In the genomic region with DNA sequence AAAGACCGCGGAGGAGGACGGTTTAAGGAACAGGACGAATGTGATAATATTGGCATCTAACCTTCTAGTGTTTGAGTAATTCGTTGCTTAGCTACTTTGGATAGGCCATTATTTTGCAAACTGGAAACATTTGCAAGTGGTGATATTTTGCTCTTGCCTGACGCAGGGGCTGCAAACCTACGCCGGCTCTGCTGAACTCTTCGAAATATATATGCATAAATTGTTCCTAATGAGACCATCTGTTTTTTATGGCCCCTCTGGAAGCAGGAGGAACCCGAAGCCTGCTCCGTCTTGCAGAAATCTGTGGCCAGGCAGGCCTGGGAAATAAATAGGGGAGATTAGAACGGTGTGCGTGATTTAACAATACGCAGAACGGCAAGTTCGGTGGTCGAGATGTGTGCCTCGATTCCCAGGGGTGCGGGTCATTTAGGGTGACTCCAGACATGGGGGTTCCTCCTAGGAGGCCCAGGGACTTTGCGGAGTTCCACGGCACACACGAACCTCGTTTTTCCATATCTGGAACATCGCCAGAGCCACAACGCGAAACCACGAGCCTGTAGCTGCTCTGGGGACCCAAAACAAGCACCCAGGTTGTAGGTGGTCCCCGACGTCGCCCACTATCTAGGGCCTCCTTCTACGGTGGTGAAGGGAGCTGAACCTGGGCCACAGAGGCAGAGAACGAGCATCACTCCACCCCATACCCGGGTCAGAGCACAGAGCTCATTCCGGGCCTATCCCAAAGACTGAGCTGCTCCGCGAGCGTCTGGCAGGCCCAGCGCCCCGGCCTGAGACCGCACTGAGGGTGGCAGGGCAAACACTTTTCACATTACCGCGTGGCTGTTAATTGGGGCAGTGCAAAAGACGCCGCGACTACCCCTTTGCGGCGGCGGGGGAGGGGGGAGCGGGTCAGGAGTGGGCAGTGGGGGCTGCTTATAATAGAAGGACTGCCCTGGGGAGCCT, we compare ENCODE assay signal across 13 cellular contexts.
DNase-seq lines count a peak whose midpoint lies in the region; ATAC-seq lines count a peak whose summit lies in the region.
"Had no signal": no experiment of that assay in that cellular context is flagged by ENCODE, and none has a peak within 500 bp of the region (broad histone marks: within the 10 kb centered on the region; RNA-seq: fewer than 3 reads in every experiment).

No MANE protein-coding gene starts in this region.

- no peak overlapping the region for H3K27ac ChIP-seq in iPS-20b (ENCODE audit: low read length)
- H3K27ac ChIP-seq: breast epithelium, vagina had no signal

- H3K4me1 Mint-ChIP-seq in activated naive CD4-positive, alpha-beta T cell treated with anti-CD3 and anti-CD28 coated beads, Interleukin-2, amount 10 ng/mL, durations not matched to agents 7 days and 5 days = peaks cover 53% of the 10 kb centered on the region

- no peaks in the 10 kb centered on the region for H3K36me3 ChIP-seq in NT2/D1 (ENCODE audit: insufficient read depth, insufficient read length, low read length)
- no peaks in the 10 kb centered on the region for H3K36me3 ChIP-seq in iPS-20b (ENCODE audit: insufficient read depth, low read depth, low read length)
- H3K36me3 ChIP-seq: breast epithelium, vagina had no signal

- CTCF ChIA-PET in activated naive CD4-positive, alpha-beta T cell treated with anti-CD3 and anti-CD28 coated beads, Interleukin-2, amount 10 ng/mL, durations not matched to agents 7 days and 5 days (lab: Charles Lee) = no interaction called here

- H3K9me3 ChIP-seq in NT2/D1 (ENCODE audit: insufficient read depth, low read length) (no peaks in the 10 kb centered on the region), iPS-20b (ENCODE audit: insufficient read depth, low read depth, low read length) (no peaks in the 10 kb centered on the region)
- H3K9me3 ChIP-seq: breast epithelium, vagina had no signal

- intact Hi-C loops in sciatic nerve (cut with DNase I) = no loop called here

- H3K4me1 ChIP-seq in NT2/D1 (ENCODE audit: insufficient read depth, insufficient read length) = peaks cover 19% of the 10 kb centered on the region
- peaks cover 24% of the 10 kb centered on the region; the same call in 1 of the 2 replicates for H3K4me1 ChIP-seq in iPS-20b (ENCODE audit: insufficient read depth, low read length)

- H3K4me3 ChIP-seq in NT2/D1 (ENCODE audit: insufficient read length, low read depth) (peak overlapping the region; percentile 40), iPS-20b (ENCODE audit: low read length) (peak overlapping the region; percentile 63)
- H3K4me3 ChIP-seq: lung had no signal

- H3K9ac ChIP-seq in NT2/D1 (ENCODE audit: insufficient read length, low read depth) = peak overlapping the region; percentile 74
- H3K9ac ChIP-seq in iPS-20b (ENCODE audit: low read depth, low read length) = no peak overlapping the region

- peaks cover 88% of the 10 kb centered on the region for H3K27me3 Mint-ChIP-seq in activated naive CD4-positive, alpha-beta T cell treated with anti-CD3 and anti-CD28 coated beads, Interleukin-2, amount 10 ng/mL, durations not matched to agents 7 days and 5 days

- no peak overlapping the region for H3K27ac Mint-ChIP-seq in activated naive CD4-positive, alpha-beta T cell treated with anti-CD3 and anti-CD28 coated beads, Interleukin-2, amount 10 ng/mL, durations not matched to agents 7 days and 5 days

- H3K36me3 Mint-ChIP-seq in activated naive CD4-positive, alpha-beta T cell treated with anti-CD3 and anti-CD28 coated beads, Interleukin-2, amount 10 ng/mL, durations not matched to agents 7 days and 5 days = no peaks in the 10 kb centered on the region

- ATAC-seq in sciatic nerve (no peak), GM19035 (IDR thresholded peaks at IDR 0.05; ENCODE audit: unreplicated experiment) (no peak), GM21381 (IDR thresholded peaks at IDR 0.05; ENCODE audit: unreplicated experiment) (no peak)

- H3K4me3 Mint-ChIP-seq in activated naive CD4-positive, alpha-beta T cell treated with anti-CD3 and anti-CD28 coated beads, Interleukin-2, amount 10 ng/mL, durations not matched to agents 7 days and 5 days = peak overlapping the region; percentile 63

- DNase-seq in activated naive CD4-positive, alpha-beta T cell treated with anti-CD3 and anti-CD28 coated beads, Interleukin-2, amount 10 ng/mL, durations not matched to agents 7 days and 5 days = no peak
- no peak for DNase-seq in activated naive CD4-positive, alpha-beta T cell (lab: John Stamatoyannopoulos, UW)
- DNase-seq in NT2/D1 (ENCODE audit: low read depth, low spot score) = no peak
- peak; percentile 59 for DNase-seq in sciatic nerve (ENCODE audit: low spot score)
- DNase-seq in NOMO-1 treated with dmso at 0.1 percent for 144 hours (lab: John Stamatoyannopoulos, UW; ENCODE audit: unreplicated experiment) = no peak
- DNase-seq: DMS79, NCI-H446 had no signal

- H3K27me3 ChIP-seq in NT2/D1 (ENCODE audit: insufficient read depth, insufficient read length) = peaks cover 58% of the 10 kb centered on the region
- peaks cover 100% of the 10 kb centered on the region for H3K27me3 ChIP-seq in iPS-20b (ENCODE audit: insufficient read depth, low read length)
- H3K27me3 ChIP-seq: vagina had no signal

- H3K9me3 Mint-ChIP-seq in activated naive CD4-positive, alpha-beta T cell treated with anti-CD3 and anti-CD28 coated beads, Interleukin-2, amount 10 ng/mL, durations not matched to agents 7 days and 5 days = no peaks in the 10 kb centered on the region
